In the genomic region with DNA sequence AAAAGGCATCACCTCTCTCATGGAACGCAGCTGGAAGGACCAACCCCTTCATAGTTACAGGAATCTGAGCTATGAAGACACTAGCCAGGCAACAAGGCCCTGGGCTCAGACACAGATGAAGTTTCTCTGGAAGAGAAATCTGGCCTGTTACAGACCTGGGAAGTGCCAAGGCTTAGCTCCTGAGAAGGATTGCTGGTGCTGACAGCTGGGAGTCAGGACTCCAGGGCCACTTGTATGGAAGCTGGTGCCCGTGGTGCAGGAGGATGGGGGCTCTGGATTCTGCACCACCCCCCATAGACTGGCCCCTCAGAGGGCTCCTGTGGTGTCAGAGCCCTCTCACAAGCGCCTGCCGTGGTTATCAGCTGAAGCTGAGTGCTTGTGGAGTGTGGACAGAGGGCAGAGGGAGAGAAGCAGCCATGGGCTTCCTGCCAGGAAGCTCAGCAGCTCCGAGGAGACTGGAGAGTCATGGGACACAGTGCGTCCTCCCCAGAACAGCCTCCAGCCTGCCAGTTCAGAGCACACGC, we compare ENCODE assay signal across 11 cellular contexts.
DNase-seq lines count a peak whose midpoint lies in the region; ATAC-seq, FAIRE-seq and TF ChIP-seq lines count a peak whose summit lies in the region.
"Had no signal": no experiment of that assay in that cellular context is flagged by ENCODE, and none has a peak within 500 bp of the region (broad histone marks: within the 10 kb centered on the region; RNA-seq: fewer than 3 reads in every experiment).

No MANE protein-coding gene starts in this region.

- WGBS in stomach, 5 donors: 24 to 52% (median 38%) methylated on average over 4 to 7 of the region's 7 CpGs

- H3K27ac ChIP-seq in lower lobe of right lung (peak overlapping the region; percentile 73), stomach (peak overlapping the region in 3 of 5 donors; percentile 32 to 75 (median 65))

- TF ChIP-seq EP300 in stomach (IDR thresholded peaks at IDR 0.05): no peak

- H3K4me1 ChIP-seq in lower lobe of right lung (peaks cover 38% of the 10 kb centered on the region), stomach (peaks cover 5 to 34% (median 21%) of the 10 kb centered on the region in 4 donors)

- H3K4me3 ChIP-seq in choroid plexus epithelial cell (ENCODE audit: low read depth, low read length) (no peak overlapping the region), lower lobe of right lung (no peak overlapping the region), stomach (no peak overlapping the region)

- ATAC-seq in lower lobe of right lung: peak; percentile 70 to 79
- no peak for ATAC-seq in GM21786 (IDR thresholded peaks at IDR 0.05; ENCODE audit: unreplicated experiment)

- H3K9me3 ChIP-seq in lower lobe of right lung (no peaks in the 10 kb centered on the region), stomach (no peaks in the 10 kb centered on the region)

- no peak for FAIRE-seq in frontal cortex (lab: Jason Lieb, UNC)
- FAIRE-seq: A204.1 had no signal

- H3K36me3 ChIP-seq in lower lobe of right lung (no peaks in the 10 kb centered on the region), stomach (no peaks in the 10 kb centered on the region)

- TF ChIP-seq POLR2A in stomach (IDR thresholded peaks at IDR 0.05): no peak

- peak; percentile 10 for DNase-seq in DMS53 (lab: John Stamatoyannopoulos, UW)
- no peak for DNase-seq in DMS53 treated with DMSO at 0.1 percent for 48 hours (lab: John Stamatoyannopoulos, UW; ENCODE audit: unreplicated experiment)
- DNase-seq in choroid plexus epithelial cell (ENCODE audit: low read depth): peak; percentile 70
- DNase-seq in lower lobe of right lung: peak; percentile 66
- DNase-seq in stomach: no peak
- no peak for DNase-seq in frontal cortex (ENCODE audit: low spot score in 2 of 2)
- no peak for DNase-seq in middle frontal gyrus (ENCODE audit: extremely low spot score, low spot score)
- DNase-seq: activated naive CD8-positive, alpha-beta T cell treated with anti-CD3 and anti-CD28 coated beads, Interleukin-2, amount 10 ng/mL, durations not matched to agents 7 days and 5 days; nephron progenitor cell had no signal

- intact Hi-C loops in lower lobe of right lung (cut with DNase I) (no loop called here), stomach (cut with DNase I; ENCODE audit: low total_unique reads) (no loop called here)

- H3K27me3 ChIP-seq in lower lobe of right lung (ENCODE audit: low read depth): no peaks in the 10 kb centered on the region
- no peaks in the 10 kb centered on the region for H3K27me3 ChIP-seq in stomach

- TF ChIP-seq CTCF in choroid plexus epithelial cell (conservative IDR thresholded peaks at IDR 0.05; ENCODE audit: low read depth, low read length): no peak
- TF ChIP-seq CTCF in lower lobe of right lung (IDR thresholded peaks at IDR 0.05): no peak
- TF ChIP-seq CTCF in stomach (IDR thresholded peaks at IDR 0.05): no peak

Comparison
In these comparisons a context has a peak if more than half of its experiments do, and no peak if none do; other contexts are left out.
1. DNase-seq: peak in DMS53 (single experiment), choroid plexus epithelial cell (single experiment) and lower lobe of right lung (single experiment); none in DMS53 treated with DMSO at 0.1 percent for 48 hours (single experiment), stomach (single experiment), frontal cortex (0 of 2) and middle frontal gyrus (single experiment).